Comparison of ENCODE assay signal across 1 cellular context in the genomic region with DNA sequence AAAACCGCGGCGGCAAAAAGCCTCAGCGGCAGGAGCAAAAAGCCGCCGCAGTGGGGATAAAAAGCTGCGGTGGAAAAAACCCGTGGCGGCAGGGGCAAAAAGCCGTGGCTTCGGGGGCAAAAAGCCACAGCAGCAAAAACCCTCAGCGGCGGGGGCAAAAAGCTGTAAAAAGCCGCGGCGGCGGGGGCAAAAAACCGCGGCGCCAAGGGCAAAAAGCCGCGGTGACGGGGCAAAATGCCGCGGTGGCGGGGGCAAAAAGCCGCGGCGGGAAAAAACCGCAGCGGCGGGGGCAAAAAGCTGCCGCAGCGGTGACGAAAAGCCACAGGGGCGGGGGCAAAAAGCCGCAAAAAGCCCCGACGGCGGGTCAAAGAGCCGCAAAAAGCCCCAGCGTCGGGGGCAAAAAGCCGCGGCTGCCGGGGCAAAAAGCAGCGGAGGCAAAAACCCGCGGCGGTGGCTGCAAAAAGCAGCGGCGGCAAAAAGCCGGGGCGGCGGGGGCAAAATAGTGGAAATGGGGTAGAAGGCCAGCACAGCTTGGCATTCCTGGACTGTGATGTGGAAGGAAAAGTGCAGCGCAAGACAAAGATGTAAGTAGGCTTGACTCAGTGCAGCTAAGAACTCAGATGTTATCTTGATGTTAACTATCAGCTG.
A peak's percentile ranks its signal among the peaks of the same experiment; 100 is the strongest.
TF ChIP-seq lines count a peak whose summit lies in the region.

No MANE protein-coding gene starts in this region.

TF ChIP-seq in H1, 55 proteins besides CTCF, POLR2A, EP300 and RAD21:
- TF ChIP-seq BRCA1 (IDR thresholded peaks at IDR 0.05; ENCODE audit: low read depth, low read length) (no peak), BACH1 (IDR thresholded peaks at IDR 0.05; ENCODE audit: low read length) (no peak), RBBP5 (IDR thresholded peaks at IDR 0.05; ENCODE audit: borderline replicate concordance, low read depth, low read length) (no peak), JUN (IDR thresholded peaks at IDR 0.05; ENCODE audit: low read depth, low read length) (no peak), RNF2 (IDR thresholded peaks at IDR 0.05; ENCODE audit: borderline replicate concordance, low read depth, low read length, missing control alignments, poor library complexity, severe bottlenecking) (no peak), TAF1 (IDR thresholded peaks at IDR 0.05; ENCODE audit: low read depth, low read length) (0 out of 2 replicates have a peak, but pooled peaks have one; percentile 25), SP1 (IDR thresholded peaks at IDR 0.05; ENCODE audit: low read depth, low read length) (no peak), CTBP2 (IDR thresholded peaks at IDR 0.05; ENCODE audit: borderline replicate concordance, insufficient read depth, insufficient read length, low read length) (no peak), KDM4A (IDR thresholded peaks at IDR 0.05; ENCODE audit: low read depth, low read length, severe bottlenecking) (peak; percentile 28), RFX5 (IDR thresholded peaks at IDR 0.05; ENCODE audit: borderline replicate concordance, low read depth, low read length) (no peak), EZH2 (IDR thresholded peaks at IDR 0.05; ENCODE audit: low read depth, low read length, severe bottlenecking) (peak; percentile 37), CHD2 (IDR thresholded peaks at IDR 0.05; ENCODE audit: low read length) (no peak), SUZ12 (IDR thresholded peaks at IDR 0.05; ENCODE audit: low read length) (no peak; the same call in 1 of the 2 replicates), EGR1 (IDR thresholded peaks at IDR 0.05; ENCODE audit: borderline replicate concordance, low read depth, low read length) (no peak)
- TF ChIP-seq, protein P1, sequence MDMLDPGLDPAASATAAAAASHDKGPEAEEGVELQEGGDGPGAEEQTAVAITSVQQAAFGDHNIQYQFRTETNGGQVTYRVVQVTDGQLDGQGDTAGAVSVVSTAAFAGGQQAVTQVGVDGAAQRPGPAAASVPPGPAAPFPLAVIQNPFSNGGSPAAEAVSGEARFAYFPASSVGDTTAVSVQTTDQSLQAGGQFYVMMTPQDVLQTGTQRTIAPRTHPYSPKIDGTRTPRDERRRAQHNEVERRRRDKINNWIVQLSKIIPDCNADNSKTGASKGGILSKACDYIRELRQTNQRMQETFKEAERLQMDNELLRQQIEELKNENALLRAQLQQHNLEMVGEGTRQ (IDR thresholded peaks at IDR 0.05; ENCODE audit: low read length) = no peak
